ENCODE assay signal across 9 cellular contexts in genomic region chr6:21664263-21665081, GRCh38.
A peak's percentile ranks its signal among the peaks of the same experiment; 100 is the strongest.
DNase-seq lines count a peak whose midpoint lies in the region; ATAC-seq, FAIRE-seq and TF ChIP-seq lines count a peak whose summit lies in the region.
"Had no signal": no experiment of that assay in that cellular context is flagged by ENCODE, and none has a peak within 500 bp of the region (broad histone marks: within the 10 kb centered on the region; RNA-seq: fewer than 3 reads in every experiment).

No MANE protein-coding gene starts in this region.

- intact Hi-C loops in left cardiac atrium (cut with DNase I) = loop anchor here in 1 of 2 donors (5.0 kb wide), 1 partner anchor 67 kb away; no protein-coding TSS in a partner anchor

- peaks cover 18% of the 10 kb centered on the region for H3K4me1 Mint-ChIP-seq in T-helper 2 cell treated with Interferon-gamma antibody and Interleukin-4, amounts not matched to agents 5 μg/mL and 100 μg/mL, for 36 hours (ENCODE audit: low read depth)

- peak; percentile 50 to 73 for ATAC-seq in left cardiac atrium

- peaks cover 68% of the 10 kb centered on the region for H3K27me3 Mint-ChIP-seq in T-helper 2 cell treated with Interferon-gamma antibody and Interleukin-4, amounts not matched to agents 5 μg/mL and 100 μg/mL, for 36 hours (ENCODE audit: low read depth)

- no peak for TF ChIP-seq CTCF in retinal pigment epithelial cell (conservative IDR thresholded peaks at IDR 0.05; ENCODE audit: low read depth, low read length)

- H3K27ac Mint-ChIP-seq in T-helper 2 cell treated with Interferon-gamma antibody and Interleukin-4, amounts not matched to agents 5 μg/mL and 100 μg/mL, for 36 hours = no peak overlapping the region

- peak overlapping the region; percentile 67 for H3K4me3 ChIP-seq in retinal pigment epithelial cell (ENCODE audit: low read length)

- no peak for FAIRE-seq in GM12891 (lab: Jason Lieb, UNC)
- FAIRE-seq: G401.6 had no signal

- no peak for TF ChIP-seq POLR2A in GM12891 (IDR thresholded peaks at IDR 0.05; ENCODE audit: low read depth, low read length)

- no peaks in the 10 kb centered on the region for H3K36me3 Mint-ChIP-seq in T-helper 2 cell treated with Interferon-gamma antibody and Interleukin-4, amounts not matched to agents 5 μg/mL and 100 μg/mL, for 36 hours (ENCODE audit: low read depth)

- H3K9me3 Mint-ChIP-seq in T-helper 2 cell treated with Interferon-gamma antibody and Interleukin-4, amounts not matched to agents 5 μg/mL and 100 μg/mL, for 36 hours = no peaks in the 10 kb centered on the region

- peak overlapping the region; percentile 74 for H3K4me3 Mint-ChIP-seq in T-helper 2 cell treated with Interferon-gamma antibody and Interleukin-4, amounts not matched to agents 5 μg/mL and 100 μg/mL, for 36 hours

- peak; percentile 4 to 66 for DNase-seq in NCI-H526 (lab: John Stamatoyannopoulos, UW)
- no peak for DNase-seq in NCI-H526 treated with DMSO at 0.1 percent for 48 hours (lab: John Stamatoyannopoulos, UW)
- peak; percentile 22 for DNase-seq in T-helper 2 cell treated with Interferon-gamma antibody and Interleukin-4, amounts not matched to agents 5 μg/mL and 100 μg/mL, for 36 hours (ENCODE audit: low spot score)
- DNase-seq in left cardiac atrium = peak; percentile 41
- DNase-seq in retinal pigment epithelial cell (ENCODE audit: low read depth) = no peak
- DNase-seq in GM12891 (ENCODE audit: insufficient read length, low spot score) = no peak
- DNase-seq in NCI-H2107 treated with DMSO at 0.1 percent for 48 hours (lab: John Stamatoyannopoulos, UW; ENCODE audit: unreplicated experiment) = no peak
- DNase-seq in cerebellar cortex (ENCODE audit: low spot score) = no peak

TF ChIP-seq in GM12891, 5 proteins besides CTCF, POLR2A, EP300 and RAD21:
- TF ChIP-seq POLR2AphosphoS5 (IDR thresholded peaks at IDR 0.05; ENCODE audit: low read depth, low read length) (no peak), SPI1 (IDR thresholded peaks at IDR 0.05; ENCODE audit: low read depth, low read length) (no peak), POU2F2 (IDR thresholded peaks at IDR 0.05; ENCODE audit: low read depth, low read length) (no peak), PAX5 (IDR thresholded peaks at IDR 0.05; ENCODE audit: insufficient read depth, low read length, severe bottlenecking) (no peak), TAF1 (IDR thresholded peaks at IDR 0.05; ENCODE audit: low read depth, low read length) (no peak)
TF ChIP-seq in GM12891: peak in this region for 0.

Comparison
In these comparisons a context has a peak if more than half of its experiments do, and no peak if none do; other contexts are left out.
1. DNase-seq: peak in NCI-H526 (2 of 2), T-helper 2 cell treated with Interferon-gamma antibody and Interleukin-4, amounts not matched to agents 5 μg/mL and 100 μg/mL, for 36 hours (single experiment) and left cardiac atrium (single experiment); none in NCI-H526 treated with DMSO at 0.1 percent for 48 hours (single experiment), retinal pigment epithelial cell (single experiment), GM12891 (single experiment), NCI-H2107 treated with DMSO at 0.1 percent for 48 hours (single experiment) and cerebellar cortex (single experiment).